Comparison of ENCODE assay signal across 8 cellular contexts in the genomic region with DNA sequence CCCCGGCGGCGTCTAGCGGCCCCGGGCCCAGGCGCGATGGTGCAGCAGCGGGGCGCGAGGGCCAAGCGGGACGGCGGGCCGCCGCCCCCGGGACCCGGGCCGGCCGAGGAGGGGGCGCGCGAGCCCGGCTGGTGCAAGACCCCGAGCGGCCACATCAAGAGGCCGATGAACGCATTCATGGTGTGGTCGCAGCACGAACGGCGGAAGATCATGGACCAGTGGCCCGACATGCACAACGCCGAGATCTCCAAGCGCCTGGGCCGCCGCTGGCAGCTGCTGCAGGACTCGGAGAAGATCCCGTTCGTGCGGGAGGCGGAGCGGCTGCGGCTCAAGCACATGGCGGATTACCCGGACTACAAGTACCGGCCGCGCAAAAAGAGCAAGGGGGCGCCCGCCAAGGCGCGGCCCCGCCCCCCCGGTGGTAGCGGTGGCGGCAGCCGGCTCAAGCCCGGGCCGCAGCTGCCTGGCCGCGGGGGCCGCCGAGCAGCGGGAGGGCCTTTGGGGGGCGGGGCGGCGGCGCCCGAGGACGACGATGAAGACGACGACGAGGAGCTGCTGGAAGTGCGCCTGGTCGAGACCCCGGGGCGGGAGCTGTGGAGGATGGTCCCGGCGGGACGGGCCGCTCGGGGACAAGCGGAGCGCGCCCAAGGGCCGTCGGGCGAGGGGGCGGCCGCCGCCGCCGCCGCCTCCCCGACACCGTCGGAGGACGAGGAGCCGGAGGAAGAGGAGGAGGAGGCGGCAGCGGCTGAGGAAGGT. TPM values are rescaled to one million over a fixed set of nuclear protein-coding genes. Genes with fewer than 3 reads are reported as not detected.
A peak's percentile ranks its signal among the peaks of the same experiment; 100 is the strongest.
DNase-seq lines count a peak whose midpoint lies in the region; FAIRE-seq and TF ChIP-seq lines count a peak whose summit lies in the region.

No MANE protein-coding gene starts in this region.

- H4K20me1 ChIP-seq in hepatocyte (ENCODE audit: insufficient read depth, poor library complexity, severe bottlenecking) = peaks cover 34% of the 10 kb centered on the region

- H3K27ac ChIP-seq in 22Rv1 = peak overlapping the region; percentile 88
- H3K27ac ChIP-seq in SK-N-MC = peak overlapping the region; percentile 90
- H3K27ac ChIP-seq in hepatocyte = peak overlapping the region; percentile 97
- peak overlapping the region; percentile 93 to 97 for H3K27ac ChIP-seq in prostate gland

- peak overlapping the region; percentile 76 for H3K9ac ChIP-seq in SK-N-MC (ENCODE audit: insufficient read length)

- H3K4me1 ChIP-seq in hepatocyte (ENCODE audit: insufficient read depth) (peaks cover 5% of the 10 kb centered on the region), prostate gland (replicated peaks) (peaks cover 4% of the 10 kb centered on the region)

- peaks cover 7% of the 10 kb centered on the region; the same call in 1 of the 2 replicates for H3K36me3 ChIP-seq in SK-N-MC (ENCODE audit: insufficient read depth, low read length)
- H3K36me3 ChIP-seq in hepatocyte (replicated peaks; ENCODE audit: insufficient read depth, low read depth) = no peaks in the 10 kb centered on the region
- H3K36me3 ChIP-seq in prostate gland = no peaks in the 10 kb centered on the region

- no peak for FAIRE-seq in GM12892 (lab: Jason Lieb, UNC)

- TF ChIP-seq CTCF in 22Rv1 (IDR thresholded peaks at IDR 0.05) (0 out of 2 replicates have a peak, but pooled peaks have one; percentile 4), astrocyte of the cerebellum (IDR thresholded peaks at IDR 0.05; ENCODE audit: low read depth, low read length, missing control alignments) (no peak), hepatocyte (IDR thresholded peaks at IDR 0.05; ENCODE audit: poor library complexity) (no peak), prostate gland (IDR thresholded peaks at IDR 0.05) (no peak)

- H3K4me2 ChIP-seq in hepatocyte = peak overlapping the region; percentile 97

- H3K4me3 ChIP-seq in Jurkat, Clone E6-1 (ENCODE audit: low read length) = peak overlapping the region; percentile 73
- H3K4me3 ChIP-seq in SK-N-MC (peak overlapping the region; percentile 96), astrocyte of the cerebellum (ENCODE audit: low read depth, low read length) (peak overlapping the region; percentile 86), hepatocyte (peak overlapping the region; percentile 51), prostate gland (peak overlapping the region; percentile 69 to 76)

- WGBS in hepatocyte (ENCODE audit: low lambda C conversion rate, missing lambda C conversion rate) = 1% methylated on average over 48 of the region's 103 CpGs
- 1% methylated on average over 88 of the region's 103 CpGs for WGBS in prostate gland

- H3K79me2 ChIP-seq in hepatocyte = peaks cover 31% of the 10 kb centered on the region

- in situ Hi-C loops in astrocyte of the cerebellum (cut with HindIII; ENCODE audit: low sequenced_read_pairs) = no loop called here

- H2AFZ ChIP-seq in hepatocyte = peak overlapping the region; percentile 49

- no peaks in the 10 kb centered on the region for H3K9me2 ChIP-seq in hepatocyte (replicated peaks; ENCODE audit: insufficient read depth)

- H3K9me3 ChIP-seq in SK-N-MC (ENCODE audit: low read depth, low read length) = no peaks in the 10 kb centered on the region
- no peaks in the 10 kb centered on the region for H3K9me3 ChIP-seq in hepatocyte (ENCODE audit: low read depth)
- no peaks in the 10 kb centered on the region for H3K9me3 ChIP-seq in prostate gland

- no peaks in the 10 kb centered on the region for H3K27me3 ChIP-seq in hepatocyte
- no peaks in the 10 kb centered on the region for H3K27me3 ChIP-seq in prostate gland (replicated peaks; ENCODE audit: insufficient read depth)

- TF ChIP-seq POLR2A in GM12892 (IDR thresholded peaks at IDR 0.05; ENCODE audit: low read depth, low read length) (no peak), prostate gland (IDR thresholded peaks at IDR 0.05) (no peak)

- DNase-seq in GM12892 (ENCODE audit: insufficient read length) = peak; percentile 43
- peak; percentile 40 for DNase-seq in Jurkat, Clone E6-1 (ENCODE audit: low read depth, low spot score)
- no peak for DNase-seq in SK-N-MC (ENCODE audit: low read depth, low spot score)
- no peak for DNase-seq in astrocyte of the cerebellum (ENCODE audit: low read depth)
- peak; percentile 85 for DNase-seq in hepatocyte (ENCODE audit: low spot score)
- DNase-seq in prostate gland (ENCODE audit: low spot score) = peak; percentile 64
- DNase-seq in GM19240 (ENCODE audit: insufficient read length, low spot score) = no peak

- intact Hi-C loops in prostate gland (cut with DNase I) = loop anchor here (2.0 kb wide), 1 partner anchor 29 kb away; the partner anchor contains the start of gene ZCCHC3

RNA-seq across cellular contexts. Expression of gene SOX12, which starts 0.7 kb away (rescaled TPM):
- 2.1 TPM for polyA plus RNA-seq in GM12892 (2012; ENCODE audit: missing spikeins)
- 18.5 TPM for polyA plus RNA-seq in Jurkat, Clone E6-1 (2012; ENCODE audit: insufficient read depth, insufficient read length)
- total RNA-seq in hepatocyte = 6.3 and 6.9 TPM in 2 replicates
- 15.4 and 16.2 TPM in 2 replicates for polyA plus RNA-seq in hepatocyte
- 10 to 100 TPM; 10.7 to 21.0 TPM for total RNA-seq in prostate gland

RNA-seq across cellular contexts. Expression of gene NRSN2, which starts 20.8 kb away (rescaled TPM):
- polyA plus RNA-seq in GM12892 (2012; ENCODE audit: missing spikeins) = 7.4 TPM
- not detected for polyA plus RNA-seq in Jurkat, Clone E6-1 (2012; ENCODE audit: insufficient read depth, insufficient read length)
- 29.8 and 32.0 TPM in 2 replicates for total RNA-seq in hepatocyte
- 65.3 and 68.1 TPM in 2 replicates for polyA plus RNA-seq in hepatocyte
- 10 to 100 TPM; 26.3 to 48.3 TPM for total RNA-seq in prostate gland

RNA-seq across cellular contexts. Expression of gene ZCCHC3, which starts 28.7 kb away (rescaled TPM):
- 14.4 TPM for polyA plus RNA-seq in GM12892 (2012; ENCODE audit: missing spikeins)
- polyA plus RNA-seq in Jurkat, Clone E6-1 (2012; ENCODE audit: insufficient read depth, insufficient read length) = 22.0 TPM
- total RNA-seq in hepatocyte (27.4 and 30.0 TPM in 2 replicates), prostate gland (10 to 100 TPM; 16.3 to 27.0 TPM)
- 22.8 and 29.0 TPM in 2 replicates for polyA plus RNA-seq in hepatocyte

RNA-seq across cellular contexts. Expression of gene C20orf96, which starts 35.5 kb away (rescaled TPM):
- 8.5 TPM for polyA plus RNA-seq in GM12892 (2012; ENCODE audit: missing spikeins)
- polyA plus RNA-seq in Jurkat, Clone E6-1 (2012; ENCODE audit: insufficient read depth, insufficient read length) = 26.2 TPM
- total RNA-seq in hepatocyte (2.9 and 3.5 TPM in 2 replicates), prostate gland (10 to 100 TPM in 1 of 2 donors, 1 to 10 TPM in 1; 4.7 to 16.1 TPM)
- polyA plus RNA-seq in hepatocyte = 10.6 and 14.0 TPM in 2 replicates

RNA-seq across cellular contexts. Expression of gene TRIB3, which starts 54.5 kb away (rescaled TPM):
- polyA plus RNA-seq in GM12892 (2012; ENCODE audit: missing spikeins) = 10.5 TPM
- polyA plus RNA-seq in Jurkat, Clone E6-1 (2012; ENCODE audit: insufficient read depth, insufficient read length) = 19.0 TPM
- total RNA-seq in hepatocyte (39.2 and 47.5 TPM in 2 replicates), prostate gland (10 to 100 TPM; 11.8 to 22.7 TPM)
- 43.7 and 45.9 TPM in 2 replicates for polyA plus RNA-seq in hepatocyte

Comparison
In these comparisons a context has a peak if more than half of its experiments do, and no peak if none do; other contexts are left out.
1. DNase-seq: peak in GM12892 (single experiment), Jurkat, Clone E6-1 (single experiment), hepatocyte (single experiment) and prostate gland (single experiment); none in SK-N-MC (single experiment), astrocyte of the cerebellum (single experiment) and GM19240 (single experiment).
2. Peak in every context shown above with its lines, with median percentiles within 50 percentile points of each other: H3K27ac ChIP-seq and H3K4me3 ChIP-seq.